19 cellular contexts compared by ENCODE assay signal in genomic region chr17:37065486-37066321, GRCh38.
DNase-seq lines count a peak whose midpoint lies in the region; ATAC-seq and TF ChIP-seq lines count a peak whose summit lies in the region.
"Had no signal": no experiment of that assay in that cellular context is flagged by ENCODE, and none has a peak within 500 bp of the region (broad histone marks: within the 10 kb centered on the region; RNA-seq: fewer than 3 reads in every experiment).

No MANE protein-coding gene starts in this region.

- ATAC-seq in HG02588 (IDR thresholded peaks at IDR 0.05; ENCODE audit: unreplicated experiment) = no peak
- ATAC-seq: CD8-positive, alpha-beta T cell; Panc1 had no signal

- H3K4me1 Mint-ChIP-seq in glutamatergic neuron (ENCODE audit: low read depth, unreplicated experiment) (peaks cover 40% of the 10 kb centered on the region), neural progenitor cell (peaks cover 48% of the 10 kb centered on the region)

- H3K9ac ChIP-seq in HUES48 (ENCODE audit: low read depth, low read length) (0 out of 2 replicates have a peak overlapping the region, but pooled peaks have one; percentile 19), neural progenitor cell (no peak overlapping the region)

- H3K4me3 Mint-ChIP-seq in glutamatergic neuron (ENCODE audit: unreplicated experiment) (peak overlapping the region; percentile 34), neural progenitor cell (no peak overlapping the region)
- H3K4me3 Mint-ChIP-seq: CD8-positive, alpha-beta T cell had no signal

- peak overlapping the region; percentile 26 for H2AFZ ChIP-seq in neural progenitor cell (replicated peaks)

- H3K27me3 Mint-ChIP-seq in glutamatergic neuron (ENCODE audit: unreplicated experiment) (peaks cover 2% of the 10 kb centered on the region), neural progenitor cell (ENCODE audit: insufficient read depth, low read depth) (peaks cover 2% of the 10 kb centered on the region)

- H3K9me3 ChIP-seq in HUES48 (ENCODE audit: control insufficient read depth, insufficient read depth, low read length) = no peaks in the 10 kb centered on the region
- no peaks in the 10 kb centered on the region for H3K9me3 ChIP-seq in neural progenitor cell (ENCODE audit: low read depth)
- H3K9me3 ChIP-seq: BE2C, HAP-1, SJSA1 had no signal

- H3K27ac Mint-ChIP-seq in glutamatergic neuron (ENCODE audit: unreplicated experiment) = no peak overlapping the region
- H3K27ac Mint-ChIP-seq in neural progenitor cell = no peak overlapping the region
- H3K27ac Mint-ChIP-seq: CD8-positive, alpha-beta T cell had no signal

- H4K20me1 ChIP-seq in neural progenitor cell (ENCODE audit: low read depth) = no peaks in the 10 kb centered on the region

- H3K36me3 Mint-ChIP-seq in glutamatergic neuron (ENCODE audit: unreplicated experiment) (no peaks in the 10 kb centered on the region), neural progenitor cell (no peaks in the 10 kb centered on the region)
- H3K36me3 Mint-ChIP-seq: CD8-positive, alpha-beta T cell had no signal

- H3K36me3 ChIP-seq in HUES48 (ENCODE audit: control insufficient read depth, insufficient read depth, low read length) (no peaks in the 10 kb centered on the region), neural progenitor cell (no peaks in the 10 kb centered on the region)
- H3K36me3 ChIP-seq: BE2C, HAP-1, SJSA1 had no signal

- no peaks in the 10 kb centered on the region for H3K27me3 ChIP-seq in HUES48 (ENCODE audit: control insufficient read depth, insufficient read depth, low read length)
- peaks cover 24% of the 10 kb centered on the region for H3K27me3 ChIP-seq in neural progenitor cell
- H3K27me3 ChIP-seq: BE2C, SJSA1 had no signal

- peaks cover 6% of the 10 kb centered on the region for H3K9me3 Mint-ChIP-seq in glutamatergic neuron (ENCODE audit: unreplicated experiment)
- peaks cover 2% of the 10 kb centered on the region for H3K9me3 Mint-ChIP-seq in neural progenitor cell
- H3K9me3 Mint-ChIP-seq: CD8-positive, alpha-beta T cell had no signal

- DNase-seq in AG20443 (ENCODE audit: low spot score) (peak; percentile 5), glutamatergic neuron (no peak), neural progenitor cell (ENCODE audit: low spot score) (no peak), NCI-H345 (lab: John Stamatoyannopoulos, UW) (no peak), anterior cingulate cortex (lab: John Stamatoyannopoulos, UW) (no peak)
- DNase-seq in activated CD4-positive, alpha-beta T cell treated with anti-CD3 and anti-CD28 coated beads for 1 hour = no peak
- DNase-seq: 8988T; BE2C; Calu3; CD8-positive, alpha-beta T cell; NCI-H1417 treated with DMSO at 0.1 percent for 48 hours; NCI-H2029 treated with DMSO at 0.1 percent for 48 hours; NCI-H2171 treated with DMSO at 0.1 percent for 48 hours; NCI-H446 treated with DMSO at 0.1 percent for 48 hours had no signal

- H3K27ac ChIP-seq in HUES48 (ENCODE audit: low read depth, low read length) (peak overlapping the region; percentile 68), neural progenitor cell (no peak overlapping the region)
- H3K27ac ChIP-seq: SJSA1 had no signal

- no peak overlapping the region for H3K4me3 ChIP-seq in HUES48 (ENCODE audit: low read depth, low read length)
- no peak overlapping the region for H3K4me3 ChIP-seq in neural progenitor cell
- H3K4me3 ChIP-seq: HAP-1, SJSA1 had no signal

- H3F3A ChIP-seq in neural progenitor cell (ENCODE audit: low read depth) = peaks cover 12% of the 10 kb centered on the region

- no peaks in the 10 kb centered on the region for H3K79me2 ChIP-seq in neural progenitor cell (ENCODE audit: low read depth)

- H3K4me1 ChIP-seq in HUES48 (ENCODE audit: control insufficient read depth, insufficient read depth, low read length) (peaks cover 53% of the 10 kb centered on the region), neural progenitor cell (peaks cover 19% of the 10 kb centered on the region)

- TF ChIP-seq CTCF in glutamatergic neuron (IDR thresholded peaks at IDR 0.05; ENCODE audit: partially characterized antibody, unreplicated experiment) (no peak), neural progenitor cell (IDR thresholded peaks at IDR 0.05) (no peak)

- H3K4me2 ChIP-seq in neural progenitor cell = peak overlapping the region; percentile 32
